ENCODE assay signal across 8 cellular contexts in the genomic region with DNA sequence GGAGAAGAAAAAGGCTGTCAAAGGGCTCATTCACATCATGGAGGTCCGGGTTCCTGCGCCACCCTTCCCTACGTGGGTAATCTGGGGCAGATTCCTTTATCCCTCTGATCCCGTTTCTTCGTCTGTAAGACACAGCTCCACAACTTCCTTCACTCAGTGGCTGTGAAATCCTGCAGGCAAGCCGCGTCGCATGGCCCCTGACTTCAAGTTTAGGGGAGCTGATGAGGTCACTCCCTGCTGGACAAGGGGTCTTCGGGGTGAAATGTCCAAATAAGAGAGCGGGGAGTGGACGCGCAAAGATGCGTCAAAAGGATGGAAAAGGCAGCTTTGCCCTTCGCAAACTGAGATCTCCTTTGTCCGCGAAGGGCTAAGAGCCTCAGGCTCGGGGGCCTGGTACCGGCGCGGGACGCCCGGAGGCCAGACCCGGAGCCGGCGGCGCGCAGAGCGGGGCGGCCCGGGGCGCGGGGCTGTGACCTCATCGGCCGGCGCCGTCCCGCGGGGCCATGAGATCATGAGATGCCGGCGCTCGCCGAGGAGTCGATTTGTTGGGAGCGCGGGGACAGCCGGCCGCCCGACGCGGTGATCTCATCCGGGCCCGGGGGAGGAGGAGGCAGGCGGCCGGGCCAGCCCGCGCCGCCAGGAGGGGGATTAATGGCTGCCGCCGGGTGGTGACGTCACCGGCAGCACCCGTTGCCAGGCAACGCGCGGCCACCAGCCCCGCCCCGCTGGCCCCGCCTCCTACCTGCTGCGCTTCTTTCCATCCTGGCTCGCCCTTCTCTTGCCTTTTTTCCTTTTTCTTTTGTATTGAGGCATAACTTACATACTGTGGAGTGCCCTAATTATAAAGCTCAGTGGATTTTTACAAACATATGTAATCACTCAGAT.
A peak's percentile ranks its signal among the peaks of the same experiment; 100 is the strongest.
DNase-seq lines count a peak whose midpoint lies in the region; ATAC-seq and TF ChIP-seq lines count a peak whose summit lies in the region.

No MANE protein-coding gene starts in this region.

- H3K4me2 ChIP-seq in DND-41 (ENCODE audit: insufficient read depth, low read length): peak overlapping the region; percentile 78

- H3K9ac ChIP-seq in DND-41 (ENCODE audit: low read depth, low read length): peak overlapping the region; percentile 83

- H3K79me2 ChIP-seq in DND-41 (ENCODE audit: insufficient read depth, low read length): 0 out of 2 replicates have a peak, but pooled peaks cover 5% of the 10 kb centered on the region

- H3K4me1 Mint-ChIP-seq in activated T-helper 17 cell treated with anti-CD3 and anti-CD28 coated beads, Interleukin-2, amount 50 U/mL, for 72 hours: peaks cover 12% of the 10 kb centered on the region
- H3K4me1 Mint-ChIP-seq in natural killer cell: peaks cover 21 to 22% of the 10 kb centered on the region in 2 donors

- H3K27ac Mint-ChIP-seq in activated T-helper 17 cell treated with anti-CD3 and anti-CD28 coated beads, Interleukin-2, amount 50 U/mL, for 72 hours: peak overlapping the region; percentile 93
- peak overlapping the region; percentile 80 to 94 for H3K27ac Mint-ChIP-seq in natural killer cell

- H2AFZ ChIP-seq in DND-41 (ENCODE audit: low read depth, low read length): peak overlapping the region; percentile 98

- H3K27ac ChIP-seq in DND-41 (ENCODE audit: low read length) (peak overlapping the region; percentile 90), KOPT-K1 (ENCODE audit: low read depth, low read length, poor library complexity, severe bottlenecking) (peak overlapping the region; percentile 76), Peyer's patch (peak overlapping the region; percentile 80 to 91 (median 88))

- H3K4me3 ChIP-seq in DND-41 (ENCODE audit: low read depth in 1 of 2, low read length in 2 of 2) (peak overlapping the region; percentile 61 to 83), Peyer's patch (peak overlapping the region; percentile 58 to 83 (median 77)), fibroblast of mammary gland (ENCODE audit: control insufficient read depth, low read depth, low read length) (peak overlapping the region; percentile 80)

- ATAC-seq in DND-41 (ENCODE audit: insufficient read depth, low read depth) (peak; percentile 93), GM21786 (IDR thresholded peaks at IDR 0.05; ENCODE audit: unreplicated experiment) (peak; percentile 81), natural killer cell (peak; percentile 86 to 91 (median 90))
- peak; percentile 98 for ATAC-seq in activated T-helper 17 cell treated with anti-CD3 and anti-CD28 coated beads, Interleukin-2, amount 50 U/mL, for 72 hours (replicated peaks)

- H3K4me3 Mint-ChIP-seq in activated T-helper 17 cell treated with anti-CD3 and anti-CD28 coated beads, Interleukin-2, amount 50 U/mL, for 72 hours: peak overlapping the region; percentile 90
- peak overlapping the region; percentile 95 for H3K4me3 Mint-ChIP-seq in natural killer cell

- no peaks in the 10 kb centered on the region for H3K9me3 Mint-ChIP-seq in activated T-helper 17 cell treated with anti-CD3 and anti-CD28 coated beads, Interleukin-2, amount 50 U/mL, for 72 hours
- no peaks in the 10 kb centered on the region for H3K9me3 Mint-ChIP-seq in natural killer cell

- H3K36me3 ChIP-seq in DND-41 (ENCODE audit: insufficient read depth, low read length): no peaks in the 10 kb centered on the region
- no peaks in the 10 kb centered on the region for H3K36me3 ChIP-seq in KOPT-K1 (ENCODE audit: insufficient read depth, low read length)
- no peaks in the 10 kb centered on the region for H3K36me3 ChIP-seq in Peyer's patch

- H4K20me1 ChIP-seq in DND-41 (ENCODE audit: insufficient read depth, low read length): no peaks in the 10 kb centered on the region

- H3K27me3 ChIP-seq in DND-41 (ENCODE audit: insufficient read depth, low read length, poor library complexity): no peaks in the 10 kb centered on the region
- no peaks in the 10 kb centered on the region for H3K27me3 ChIP-seq in Peyer's patch

- no peaks in the 10 kb centered on the region for H3K36me3 Mint-ChIP-seq in activated T-helper 17 cell treated with anti-CD3 and anti-CD28 coated beads, Interleukin-2, amount 50 U/mL, for 72 hours (ENCODE audit: low read depth)
- no peaks in the 10 kb centered on the region for H3K36me3 Mint-ChIP-seq in natural killer cell

- H3K4me1 ChIP-seq in DND-41 (ENCODE audit: insufficient read depth, low read length) (peaks cover 19% of the 10 kb centered on the region), Peyer's patch (peaks cover 0 to 8% (median 0%) of the 10 kb centered on the region in 4 donors)

- peak; percentile 90 for DNase-seq in DND-41
- peak; percentile 91 to 95 (median 93) for DNase-seq in Peyer's patch
- peak; percentile 89 for DNase-seq in fibroblast of mammary gland (ENCODE audit: low read depth)
- peak; percentile 92 for DNase-seq in natural killer cell
- DNase-seq in stimulated activated naive CD4-positive, alpha-beta T cell (lab: John Stamatoyannopoulos, UW): peak; percentile 79 to 91 (median 88)

- H3K9me3 ChIP-seq in DND-41 (ENCODE audit: insufficient read depth, low read length, severe bottlenecking) (no peaks in the 10 kb centered on the region), KOPT-K1 (ENCODE audit: insufficient read depth, low read length, poor library complexity, severe bottlenecking) (no peaks in the 10 kb centered on the region), Peyer's patch (no peaks in the 10 kb centered on the region)

- no peak for TF ChIP-seq CTCF in DND-41 (IDR thresholded peaks at IDR 0.05; ENCODE audit: borderline replicate concordance, extremely low read depth, low read length, poor library complexity, severe bottlenecking)
- peak in 2 of 6 experiments; percentile 8 to 26 for TF ChIP-seq CTCF in Peyer's patch (IDR thresholded peaks at IDR 0.05)
- no peak for TF ChIP-seq CTCF in fibroblast of mammary gland (conservative IDR thresholded peaks at IDR 0.05; ENCODE audit: control insufficient read depth, insufficient read depth, low read depth, low read length)
- no peak for TF ChIP-seq CTCF in natural killer cell (IDR thresholded peaks at IDR 0.05)

- intact Hi-C loops in natural killer cell (cut with micrococcal nuclease): loop anchor here (1.0 kb wide), 2 partner anchors 81 to 97 kb away; partner anchors contain the start of genes RNFT2 and SPRING1

- no peaks in the 10 kb centered on the region for H3K27me3 Mint-ChIP-seq in activated T-helper 17 cell treated with anti-CD3 and anti-CD28 coated beads, Interleukin-2, amount 50 U/mL, for 72 hours
- no peaks in the 10 kb centered on the region for H3K27me3 Mint-ChIP-seq in natural killer cell (ENCODE audit: low read depth in 2 of 2)

- TF ChIP-seq POLR2A in Peyer's patch (IDR thresholded peaks at IDR 0.05): peak in 1 of 2 donors; percentile 30

Comparison
In these comparisons a context has a peak if more than half of its experiments do, and no peak if none do; other contexts are left out.
1. Peak in every context shown above with its lines: DNase-seq, ATAC-seq, H3K4me3 ChIP-seq and H3K27ac ChIP-seq.